22 cellular contexts compared by ENCODE assay signal in genomic region chr12:131871677-131872076, GRCh38. TPM values are rescaled to one million over a fixed set of nuclear protein-coding genes. Genes with fewer than 3 reads are reported as not detected.
DNase-seq lines count a peak whose midpoint lies in the region; ATAC-seq, FAIRE-seq and TF ChIP-seq lines count a peak whose summit lies in the region.
"Had no signal": no experiment of that assay in that cellular context is flagged by ENCODE, and none has a peak within 500 bp of the region (broad histone marks: within the 10 kb centered on the region; RNA-seq: fewer than 3 reads in every experiment).

No MANE protein-coding gene starts in this region.

- no peak overlapping the region for H2BK5ac ChIP-seq in H9 (ENCODE audit: insufficient read length, low read length)

- H2BK15ac ChIP-seq in H9 (ENCODE audit: low read depth, low read length), result no peak overlapping the region

- H3K14ac ChIP-seq in H9 (ENCODE audit: insufficient read depth, low read length), result no peak overlapping the region; the same call in 1 of the 2 replicates

- H3K56ac ChIP-seq in H9 (ENCODE audit: insufficient read length, low read depth, low read length), result no peak overlapping the region

- DNase-seq in H9 (no peak), RWPE2 (ENCODE audit: low spot score) (no peak), keratinocyte (ENCODE audit: low read depth, low spot score) (no peak), type B pancreatic cell (ENCODE audit: extremely low spot score, unreplicated experiment) (no peak), NCI-H69 (lab: John Stamatoyannopoulos, UW) (no peak), HuH-7 (ENCODE audit: low spot score) (no peak)
- DNase-seq: activated CD4-positive, alpha-beta T cell treated with anti-CD3 and anti-CD28 coated beads for 48 hours; aorta; DMS79 treated with DMSO at 0.1 percent for 48 hours; NCI-H1048; NCI-H187 treated with DMSO at 0.1 percent for 48 hours; SJCRH30; stimulated activated CD4-positive, alpha-beta T cell treated with anti-CD3 and anti-CD28 coated beads, Interleukin-2, amount 100 ng/mL, for 24 hours had no signal

- no peaks in the 10 kb centered on the region for H3K79me2 ChIP-seq in H9 (ENCODE audit: insufficient read depth, low read length)
- H3K79me2 ChIP-seq in keratinocyte (ENCODE audit: control insufficient read depth, insufficient read depth, low read length), result no peaks in the 10 kb centered on the region

- H3K4me3 ChIP-seq in RWPE2 (ENCODE audit: severe bottlenecking) (no peak overlapping the region), keratinocyte (ENCODE audit: control insufficient read depth in 2 of 3, extremely low read depth in 1 of 3, insufficient read depth in 2 of 3, low read depth in 1 of 3, low read length in 3 of 3) (no peak overlapping the region)
- H3K4me3 ChIP-seq: SJCRH30, thoracic aorta had no signal

- no peak overlapping the region for H2AK5ac ChIP-seq in H9 (ENCODE audit: insufficient read length, low read length)

- no peak overlapping the region for H3K9ac ChIP-seq in H9 (ENCODE audit: extremely low read depth, insufficient read length, low read length)
- no peak overlapping the region for H3K9ac ChIP-seq in keratinocyte (ENCODE audit: control insufficient read depth, extremely low read depth, insufficient read depth, low read length)

- ATAC-seq in RWPE2 (ENCODE audit: low read depth) (no peak), HG02970 (IDR thresholded peaks at IDR 0.05; ENCODE audit: low FRiP score, unreplicated experiment) (no peak)
- ATAC-seq: activated naive CD4-positive, alpha-beta T cell treated with anti-CD3 and anti-CD28 coated beads, Interleukin-2, amount 50 U/mL, for 72 hours; stimulated activated memory B cell treated with anti-CD40 and anti-IgM and Interleukin-4, amounts not matched to agents 10 μg/mL and 1 μg/mL and 100 μg/mL, for 72 hours had no signal

- H2AFZ ChIP-seq in H9 (ENCODE audit: low read length) (no peak overlapping the region), keratinocyte (ENCODE audit: control insufficient read depth, low read length) (peak overlapping the region; percentile 9)

- H3K4me3 Mint-ChIP-seq in H9, result peak overlapping the region in 1 of 2 experiments; percentile 40; a peak in 1 of 5 replicates
- H3K4me3 Mint-ChIP-seq in type B pancreatic cell, result no peak overlapping the region
- H3K4me3 Mint-ChIP-seq: activated T-helper 1 cell treated with anti-CD3 and anti-CD28 coated beads, Interleukin-12 subunit alpha, Interleukin-12 subunit beta, Interleukin-2, Interleukin-4 antibody, amounts not matched to agents 30 ng/mL and 10 ng/mL and 1 ng/mL, durations not matched to agents 14 hours and 24 hours and 36 hours; central memory CD8-positive, alpha-beta T cell; stimulated activated memory B cell treated with anti-CD40 and anti-IgM and Interleukin-4, amounts not matched to agents 10 μg/mL and 1 μg/mL and 100 μg/mL, for 72 hours had no signal

- H3K79me1 ChIP-seq in H9 (ENCODE audit: insufficient read depth, low read depth, low read length, poor library complexity, severe bottlenecking), result no peaks in the 10 kb centered on the region

- H4K20me1 ChIP-seq in H9 (ENCODE audit: control insufficient read depth, insufficient read depth, insufficient read length) (no peaks in the 10 kb centered on the region), keratinocyte (ENCODE audit: control insufficient read depth, extremely low read depth, insufficient read depth, low read length) (no peaks in the 10 kb centered on the region)

- H3K36me3 ChIP-seq in RWPE2 (ENCODE audit: low read depth) (no peaks in the 10 kb centered on the region), keratinocyte (ENCODE audit: control insufficient read depth in 2 of 2, extremely low read depth in 1 of 2, insufficient read depth in 2 of 2, low read length in 2 of 2) (no peaks in the 10 kb centered on the region)
- H3K36me3 ChIP-seq: SJCRH30, thoracic aorta had no signal

- no peak overlapping the region for H2BK12ac ChIP-seq in H9 (ENCODE audit: insufficient read length, low read depth, low read length)

- peaks cover 0 to 10% (median 7%) of the 10 kb centered on the region in 3 experiments; a peak in 5 of 7 replicates for H3K36me3 Mint-ChIP-seq in H9 (ENCODE audit: insufficient read depth in 1 of 3, low read depth in 3 of 3)
- no peaks in the 10 kb centered on the region for H3K36me3 Mint-ChIP-seq in type B pancreatic cell
- H3K36me3 Mint-ChIP-seq: activated naive CD4-positive, alpha-beta T cell treated with anti-CD3 and anti-CD28 coated beads, Interleukin-2, amount 50 U/mL, for 72 hours had no signal

- WGBS in H9 (ENCODE audit: extremely low coverage, insufficient read length, low lambda C conversion rate), result no CpG with 5 or more reads among the region's 6 CpGs

- peaks cover 15% of the 10 kb centered on the region in 2 experiments for H3K9me3 Mint-ChIP-seq in H9
- no peaks in the 10 kb centered on the region for H3K9me3 Mint-ChIP-seq in type B pancreatic cell
- H3K9me3 Mint-ChIP-seq: activated T-helper 1 cell treated with anti-CD3 and anti-CD28 coated beads, Interleukin-12 subunit alpha, Interleukin-12 subunit beta, Interleukin-2, Interleukin-4 antibody, amounts not matched to agents 30 ng/mL and 10 ng/mL and 1 ng/mL, durations not matched to agents 14 hours and 24 hours and 36 hours; central memory CD8-positive, alpha-beta T cell had no signal

- no peaks in the 10 kb centered on the region for H3K9me1 ChIP-seq in keratinocyte (ENCODE audit: control insufficient read depth, extremely low read depth, insufficient read depth, low read length)

- H2BK20ac ChIP-seq in H9 (ENCODE audit: low read depth, low read length, poor library complexity, severe bottlenecking), result no peak overlapping the region

- no peak overlapping the region for H3K4ac ChIP-seq in H9 (ENCODE audit: low read depth, low read length)

- H3T11ph ChIP-seq in H9 (ENCODE audit: low read length), result no peak overlapping the region

- dilution Hi-C loops in keratinocyte (cut with MboI; ENCODE audit: extremely low pct_ligation_motif_present, low sequenced_read_pairs), result no loop called here

- H3K27me3 Mint-ChIP-seq in H9 (ENCODE audit: low read depth) (no peaks in the 10 kb centered on the region; the same call in none of the 2 replicates), type B pancreatic cell (no peaks in the 10 kb centered on the region)
- H3K27me3 Mint-ChIP-seq: central memory CD8-positive, alpha-beta T cell had no signal

- H3K9me3 ChIP-seq in H9 (ENCODE audit: control insufficient read depth, low read depth, low read length), result no peaks in the 10 kb centered on the region
- H3K9me3 ChIP-seq in RWPE2 (ENCODE audit: severe bottlenecking), result no peaks in the 10 kb centered on the region
- no peaks in the 10 kb centered on the region for H3K9me3 ChIP-seq in keratinocyte (ENCODE audit: control insufficient read depth, low read depth, low read length)
- H3K9me3 ChIP-seq: SJCRH30, thoracic aorta had no signal

- no peaks in the 10 kb centered on the region for H3K23me2 ChIP-seq in H9 (ENCODE audit: insufficient read length, low read depth, low read length, poor library complexity, severe bottlenecking)

- H3K4me2 ChIP-seq in H9 (ENCODE audit: insufficient read depth, insufficient read length, low read length), result no peak overlapping the region
- H3K4me2 ChIP-seq in keratinocyte (ENCODE audit: control insufficient read depth, extremely low read depth, insufficient read depth, low read depth, low read length), result peak overlapping the region; percentile 27

- H4K8ac ChIP-seq in H9 (replicated peaks; ENCODE audit: insufficient read length, low read depth, low read length), result no peak overlapping the region

- no peaks in the 10 kb centered on the region for H3K27me3 ChIP-seq in H9 (ENCODE audit: insufficient read depth, low read length)
- no peaks in the 10 kb centered on the region for H3K27me3 ChIP-seq in RWPE2 (ENCODE audit: insufficient read depth, poor library complexity, severe bottlenecking)
- H3K27me3 ChIP-seq in keratinocyte (ENCODE audit: control insufficient read depth, extremely low read depth, insufficient read depth, low read length), result no peaks in the 10 kb centered on the region
- H3K27me3 ChIP-seq: foreskin keratinocyte, SJCRH30 had no signal

- H3K27ac ChIP-seq in H9 (ENCODE audit: insufficient read length, low read depth, low read length), result no peak overlapping the region
- peak overlapping the region; percentile 37 for H3K27ac ChIP-seq in RWPE2 (ENCODE audit: poor library complexity, severe bottlenecking)
- no peak overlapping the region for H3K27ac ChIP-seq in keratinocyte (ENCODE audit: control insufficient read depth, insufficient read depth, low read length)
- H3K27ac ChIP-seq: foreskin keratinocyte, SJCRH30, thoracic aorta had no signal

- H3K23ac ChIP-seq in H9 (ENCODE audit: insufficient read length, low read depth, low read length), result no peak overlapping the region

- H2BK120ac ChIP-seq in H9 (ENCODE audit: low read depth, low read length, poor library complexity, severe bottlenecking), result no peak overlapping the region

- H4K91ac ChIP-seq in H9 (ENCODE audit: insufficient read length, low read depth, low read length), result no peak overlapping the region

- H3K4me1 ChIP-seq in H9 (ENCODE audit: insufficient read depth, low read length) (no peaks in the 10 kb centered on the region), RWPE2 (ENCODE audit: insufficient read depth, poor library complexity, severe bottlenecking) (peaks cover 11% of the 10 kb centered on the region), keratinocyte (ENCODE audit: control insufficient read depth, extremely low read depth, insufficient read depth, low read length) (peaks cover 20% of the 10 kb centered on the region)
- H3K4me1 ChIP-seq: SJCRH30 had no signal

- no peak for FAIRE-seq in keratinocyte (lab: Jason Lieb, UNC)
- FAIRE-seq: GM12891 had no signal

- H3K27ac Mint-ChIP-seq in H9 (peak overlapping the region in 2 of 3 experiments; percentile 20 to 49; a peak in 1 of 7 replicates), type B pancreatic cell (peak overlapping the region; percentile 89)
- H3K27ac Mint-ChIP-seq: activated naive CD4-positive, alpha-beta T cell treated with anti-CD3 and anti-CD28 coated beads, Interleukin-2, amount 50 U/mL, for 72 hours; activated T-helper 1 cell treated with anti-CD3 and anti-CD28 coated beads, Interleukin-12 subunit alpha, Interleukin-12 subunit beta, Interleukin-2, Interleukin-4 antibody, amounts not matched to agents 30 ng/mL and 10 ng/mL and 1 ng/mL, durations not matched to agents 14 hours and 24 hours and 36 hours; stimulated activated memory B cell treated with anti-CD40 and anti-IgM and Interleukin-4, amounts not matched to agents 10 μg/mL and 1 μg/mL and 100 μg/mL, for 72 hours had no signal

- no peak overlapping the region for H4K5ac ChIP-seq in H9 (ENCODE audit: insufficient read length, low read depth, low read length)

- H3K18ac ChIP-seq in H9 (ENCODE audit: insufficient read length, low read depth, low read length), result no peak overlapping the region

- H3K4me1 Mint-ChIP-seq in H9, result 0 out of 4 replicates have a peak, but pooled peaks cover under 1 to 2% of the 10 kb centered on the region in 2 experiments
- peaks cover 4% of the 10 kb centered on the region for H3K4me1 Mint-ChIP-seq in type B pancreatic cell (ENCODE audit: unreplicated experiment)
- H3K4me1 Mint-ChIP-seq: central memory CD8-positive, alpha-beta T cell; stimulated activated memory B cell treated with anti-CD40 and anti-IgM and Interleukin-4, amounts not matched to agents 10 μg/mL and 1 μg/mL and 100 μg/mL, for 72 hours had no signal

- TF ChIP-seq CTCF in H9 (conservative IDR thresholded peaks at IDR 0.05) (no peak), RWPE2 (IDR thresholded peaks at IDR 0.05; ENCODE audit: poor library complexity, severe bottlenecking) (no peak), keratinocyte (optimal IDR thresholded peaks at IDR 0.05 in 1 of 3, IDR thresholded peaks at IDR 0.05 in 1 of 3, conservative IDR thresholded peaks at IDR 0.05 in 1 of 3; ENCODE audit: extremely low read depth in 1 of 3, insufficient read depth in 2 of 3, low read length in 3 of 3) (no peak), type B pancreatic cell (conservative IDR thresholded peaks at IDR 0.05) (no peak)

RNA-seq across cellular contexts. Expression of gene ULK1, which starts 22.7 kb away (rescaled TPM):
- total RNA-seq in H9 (2021) (52.7 and 57.2 TPM in 2 replicates), type B pancreatic cell (ENCODE audit: low replicate concordance) (80.0 and 99.3 TPM in 2 replicates)
- 2.3 to 4.8 TPM (median 4.3 TPM) in 3 replicates for polyA plus RNA-seq in keratinocyte
- 6.5 TPM for polyA plus RNA-seq in keratinocyte (2011; ENCODE audit: low read depth)
- 2.1 and 3.5 TPM in 2 replicates for polyA plus RNA-seq in keratinocyte (2011; cell fraction: cytosol; rRNA removed)
- 21.9 and 29.8 TPM in 2 replicates for polyA plus RNA-seq in keratinocyte (2011; cell fraction: nucleus; rRNA removed)
- 7.5 and 24.2 TPM in 2 replicates for polyA plus RNA-seq in keratinocyte (2012; ENCODE audit: low replicate concordance)
- polyA minus RNA-seq in keratinocyte, result 5.2 to 6.6 TPM (median 5.8 TPM) in 3 replicates
- polyA minus RNA-seq in keratinocyte (2011; cell fraction: cytosol; rRNA and poly(A)+ RNA removed), result 9.6 TPM
- 13.2 and 15.6 TPM in 2 replicates for polyA minus RNA-seq in keratinocyte (2011; cell fraction: nucleus; rRNA and poly(A)+ RNA removed)

RNA-seq across cellular contexts. Expression of gene MMP17, which starts 43.5 kb away (rescaled TPM):
- 14.8 and 16.0 TPM in 2 replicates for total RNA-seq in H9 (2021)
- 2.2 to 4.8 TPM (median 2.3 TPM) in 3 replicates for polyA plus RNA-seq in keratinocyte
- polyA plus RNA-seq in keratinocyte (2011; ENCODE audit: low read depth), result 1.8 TPM
- 1.3 and 2.1 TPM in 2 replicates for polyA plus RNA-seq in keratinocyte (2011; cell fraction: cytosol; rRNA removed)
- polyA plus RNA-seq in keratinocyte (2011; cell fraction: nucleus; rRNA removed), result 3.5 and 4.6 TPM in 2 replicates
- polyA plus RNA-seq in keratinocyte (2012; ENCODE audit: low replicate concordance), result 1.2 and 2.0 TPM in 2 replicates
- polyA minus RNA-seq in keratinocyte, result 0.38 to 3.3 TPM (median 1.3 TPM) in 3 replicates
- polyA minus RNA-seq in keratinocyte (2011; cell fraction: cytosol; rRNA and poly(A)+ RNA removed), result 7.7 TPM
- 5.1 and 9.2 TPM in 2 replicates for polyA minus RNA-seq in keratinocyte (2011; cell fraction: nucleus; rRNA and poly(A)+ RNA removed)
- 14.1 and 26.8 TPM in 2 replicates for total RNA-seq in type B pancreatic cell (ENCODE audit: low replicate concordance)
- total RNA-seq: activated naive CD4-positive, alpha-beta T cell treated with anti-CD3 and anti-CD28 coated beads, Interleukin-2, amount 50 U/mL, for 72 hours; HT-29 had no signal

RNA-seq across cellular contexts. Expression of gene PUS1, which starts 57.4 kb away (rescaled TPM):
- 116 and 117 TPM in 2 replicates for total RNA-seq in H9 (2021)
- polyA plus RNA-seq in keratinocyte, result 25.8 to 27.1 TPM (median 26.3 TPM) in 3 replicates
- polyA plus RNA-seq in keratinocyte (2011; ENCODE audit: low read depth), result 8.4 TPM
- polyA plus RNA-seq in keratinocyte (2011; cell fraction: cytosol; rRNA removed), result 10.4 and 22.4 TPM in 2 replicates
- 50.5 and 61.5 TPM in 2 replicates for polyA plus RNA-seq in keratinocyte (2011; cell fraction: nucleus; rRNA removed)
- polyA plus RNA-seq in keratinocyte (2012; ENCODE audit: low replicate concordance), result 16.2 and 30.7 TPM in 2 replicates
- polyA minus RNA-seq in keratinocyte, result 17.2 to 33.2 TPM (median 20.8 TPM) in 3 replicates
- 26.3 TPM for polyA minus RNA-seq in keratinocyte (2011; cell fraction: cytosol; rRNA and poly(A)+ RNA removed)
- 19.0 and 21.3 TPM in 2 replicates for polyA minus RNA-seq in keratinocyte (2011; cell fraction: nucleus; rRNA and poly(A)+ RNA removed)
- total RNA-seq in type B pancreatic cell (ENCODE audit: low replicate concordance), result 32.2 and 38.1 TPM in 2 replicates
